ENCODE assay signal across 8 cellular contexts in the genomic region with DNA sequence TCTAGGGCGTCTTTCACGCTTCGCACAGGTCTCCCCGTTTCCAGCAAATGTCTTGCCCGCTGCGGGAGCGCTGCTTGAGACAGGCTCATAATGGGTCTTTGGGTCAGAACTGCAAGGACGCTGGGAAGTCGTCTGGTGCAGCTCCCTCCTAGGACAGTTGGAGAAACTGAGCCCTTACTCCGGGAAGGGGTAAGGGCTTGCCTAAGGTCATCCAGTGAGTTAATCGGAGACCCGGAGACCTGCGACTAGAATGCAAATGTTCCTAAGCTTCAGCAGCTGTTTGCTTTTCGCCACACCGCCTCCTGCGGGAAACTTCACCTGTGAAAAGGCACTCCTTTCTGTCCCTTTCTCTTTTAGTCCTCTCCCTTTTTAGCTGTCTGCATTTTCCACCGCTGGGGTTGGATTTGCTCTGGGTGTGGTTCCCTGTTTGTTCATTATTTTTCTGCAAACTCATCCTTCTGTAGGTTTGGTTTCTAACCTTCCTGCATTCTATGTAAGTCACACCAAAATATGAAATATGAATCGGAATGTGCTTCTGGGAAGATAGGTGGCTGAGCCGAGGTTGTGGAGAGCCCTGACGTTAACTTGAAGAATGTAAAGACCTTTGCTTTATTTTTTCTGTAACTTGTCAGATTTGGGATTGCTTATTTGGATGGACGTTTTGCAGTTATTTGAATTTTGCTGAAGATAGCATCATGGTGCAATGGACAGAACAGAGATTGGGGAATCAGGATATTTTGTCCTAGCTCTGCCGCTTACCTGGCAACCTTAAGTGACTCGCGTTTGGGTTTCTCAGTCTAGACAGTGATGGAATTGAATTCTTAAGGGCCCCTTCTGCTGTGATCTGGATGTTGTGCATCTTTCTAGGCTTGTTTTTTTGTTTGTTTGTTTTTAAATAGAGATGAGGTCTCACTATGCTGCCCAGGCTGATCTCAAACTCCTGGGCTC. TPM values are rescaled to one million over a fixed set of nuclear protein-coding genes. Genes with fewer than 3 reads are reported as not detected.
DNase-seq lines count a peak whose midpoint lies in the region; ATAC-seq, FAIRE-seq and TF ChIP-seq lines count a peak whose summit lies in the region.

No MANE protein-coding gene starts in this region.

- in situ Hi-C loops in transverse colon (cut with MboI; ENCODE audit: low pct_ligation_motif_present in 1 of 4, low pct_unique_long_range_greater_than_20kb in 1 of 4, low sequenced_read_pairs in 3 of 4): loop anchor here in 3 of 4 donors (10.0 to 25.0 kb wide), 3 partner anchors 46 to 289 kb away; no protein-coding TSS in a partner anchor

- no peak overlapping the region for H4K8ac ChIP-seq in H1 (ENCODE audit: extremely low read depth, insufficient read depth, low read length)

- TF ChIP-seq RAD21 in H1 (IDR thresholded peaks at IDR 0.05 in 1 of 2, conservative IDR thresholded peaks at IDR 0.05 in 1 of 2; ENCODE audit: low read depth in 2 of 2, low read length in 2 of 2): no peak

- POLR2A ChIA-PET in H1 (lab: Charles Lee; ENCODE audit: partially characterized antibody): interaction anchor here (0.6 to 1.8 kb wide), 4 partner anchors 11 to 60 kb away, joined by 3 to 13 read pairs (median 4); no protein-coding TSS in a partner anchor

- peaks cover 8% of the 10 kb centered on the region for H3K23me2 ChIP-seq in H1 (ENCODE audit: low read depth, low read length)

- H3K4me2 ChIP-seq in KMS-11 (peak overlapping the region; percentile 49), H1 (ENCODE audit: insufficient read depth in 1 of 2, low read depth in 2 of 2, low read length in 2 of 2) (peak overlapping the region; percentile 89 to 96)

- 22% methylated on average over 22 of the region's 24 CpGs; no CpG with 5 or more reads in 1 of the 2 experiments for WGBS in H1 (ENCODE audit: extremely low coverage in 1 of 2, insufficient coverage in 1 of 2, insufficient read length in 1 of 2, insufficient replicate concordance in 2 of 2, low coverage in 1 of 2, low lambda C conversion rate in 2 of 2, missing lambda C conversion rate in 1 of 2), 2 experiments
- WGBS in transverse colon (ENCODE audit: low coverage in 1 of 2), 2 donors: 11 to 13% methylated on average over 16 to 24 of the region's 24 CpGs

- DNase-seq in Ammon's horn (ENCODE audit: low spot score) (peak; percentile 35), GM19239 (ENCODE audit: insufficient read length, low spot score) (no peak), WERI-Rb-1 (peak; percentile 37), H1 (ENCODE audit: low read depth in 1 of 2, low spot score in 2 of 2) (peak in 1 of 2 experiments; percentile 7), mucosa of descending colon (peak in 1 of 3 donors; percentile 61), transverse colon (peak; percentile 47), DMS114 treated with DMSO at 0.1 percent for 48 hours (lab: John Stamatoyannopoulos, UW; ENCODE audit: unreplicated experiment) (no peak)

- TF ChIP-seq CTCF in KMS-11 (conservative IDR thresholded peaks at IDR 0.05; ENCODE audit: low read depth, low read length) (no peak), WERI-Rb-1 (IDR thresholded peaks at IDR 0.05; ENCODE audit: low read depth, low read length) (peak; percentile 37; the same call in 1 of the 2 replicates), H1 (IDR thresholded peaks at IDR 0.05; ENCODE audit: control extremely low read depth in 1 of 3, insufficient read depth in 1 of 3, low read depth in 1 of 3, low read length in 3 of 3) (peak in 1 of 3 experiments; percentile 32; a peak in 1 of 4 replicates), mucosa of descending colon (IDR thresholded peaks at IDR 0.05) (no peak), transverse colon (IDR thresholded peaks at IDR 0.05) (peak in 1 of 5 experiments; percentile 12)

- H3K4me3 ChIP-seq in KMS-11 (IDR thresholded peaks at IDR 0.05; ENCODE audit: insufficient read depth, low read depth, low read length) (no peak overlapping the region), WERI-Rb-1 (ENCODE audit: low read depth, low read length) (peak overlapping the region; percentile 69), H1 (ENCODE audit: extremely low read depth in 1 of 4, insufficient read depth in 2 of 4, low read depth in 3 of 4, low read length in 4 of 4) (peak overlapping the region; percentile 45 to 81 (median 72)), mucosa of descending colon (peak overlapping the region; percentile 39), transverse colon (peak overlapping the region; percentile 59 to 76 (median 68))

- 0 out of 2 replicates have a peak, but pooled peaks cover 3% of the 10 kb centered on the region for H3K79me1 ChIP-seq in H1 (ENCODE audit: low read depth, low read length)

- H4K20me1 ChIP-seq in KMS-11 (ENCODE audit: insufficient read depth): no peaks in the 10 kb centered on the region
- H4K20me1 ChIP-seq in H1 (replicated peaks in 1 of 2; ENCODE audit: control insufficient read depth in 1 of 2, insufficient read depth in 2 of 2, low read length in 2 of 2): no peaks in the 10 kb centered on the region

- peak overlapping the region; percentile 11; the same call in 1 of the 2 replicates for H2BK20ac ChIP-seq in H1 (ENCODE audit: low read length)

- H3K4me1 ChIP-seq in KMS-11 (ENCODE audit: low read depth, poor library complexity, severe bottlenecking) (peaks cover 4% of the 10 kb centered on the region), H1 (replicated peaks in 1 of 4; ENCODE audit: control insufficient read depth in 3 of 4, insufficient read depth in 4 of 4, low read length in 3 of 4) (peaks cover 0 to 10% (median 4%) of the 10 kb centered on the region in 4 experiments; a peak in 4 of 7 replicates), mucosa of descending colon (ENCODE audit: low read depth) (peaks cover 20% of the 10 kb centered on the region), transverse colon (peaks cover 7 to 44% (median 21%) of the 10 kb centered on the region in 4 donors)

- H3K56ac ChIP-seq in H1 (replicated peaks; ENCODE audit: insufficient read length, low read depth, low read length): no peak overlapping the region

- H3K27ac ChIP-seq in KMS-11 (no peak overlapping the region), WERI-Rb-1 (no peak overlapping the region), H1 (ENCODE audit: low read depth, low read length) (no peak overlapping the region), transverse colon (peak overlapping the region; percentile 73 to 81 (median 77))

- H3K18ac ChIP-seq in H1 (ENCODE audit: extremely low read depth, low read length): peak overlapping the region; percentile 20; the same call in 1 of the 2 replicates

- H4K5ac ChIP-seq in H1 (ENCODE audit: insufficient read length, low read depth, low read length): no peak overlapping the region

- H2BK15ac ChIP-seq in H1 (ENCODE audit: low read length): no peak overlapping the region

- FAIRE-seq in GM19239 (lab: Jason Lieb, UNC): peak; percentile 81
- no peak for FAIRE-seq in H1 (lab: Jason Lieb, UNC)

- peak; percentile 53 for ATAC-seq in mucosa of descending colon

- H2BK12ac ChIP-seq in H1 (ENCODE audit: low read depth, low read length): no peak overlapping the region

- H3K23ac ChIP-seq in H1 (ENCODE audit: insufficient read length): no peak overlapping the region

- intact Hi-C loops in mucosa of descending colon (cut with DNase I, micrococcal nuclease) (loop anchor here in 1 of 2 donors (10.0 kb wide), 2 partner anchors 56 to 206 kb away; no protein-coding TSS in a partner anchor), transverse colon (cut with DNase I; ENCODE audit: low total_unique reads) (loop anchor here (5.0 to 10.0 kb wide), 2 partner anchors 54 to 296 kb away; no protein-coding TSS in a partner anchor)

- H3K36me3 ChIP-seq in KMS-11 (ENCODE audit: insufficient read depth): no peaks in the 10 kb centered on the region
- no peaks in the 10 kb centered on the region for H3K36me3 ChIP-seq in WERI-Rb-1
- H3K36me3 ChIP-seq in H1 (ENCODE audit: control insufficient read depth in 2 of 4, insufficient read depth in 4 of 4, low read length in 3 of 4): no peaks in the 10 kb centered on the region
- H3K36me3 ChIP-seq in mucosa of descending colon (ENCODE audit: low read depth): no peaks in the 10 kb centered on the region
- H3K36me3 ChIP-seq in transverse colon: no peaks in the 10 kb centered on the region

- H2AK5ac ChIP-seq in H1 (ENCODE audit: low read depth, low read length): no peak overlapping the region

- H3K9ac ChIP-seq in KMS-11: peak overlapping the region; percentile 56; the same call in 1 of the 2 replicates
- H3K9ac ChIP-seq in H1 (replicated peaks in 1 of 4; ENCODE audit: extremely low read depth in 1 of 4, low read depth in 3 of 4, low read length in 3 of 4): peak overlapping the region in 2 of 4 experiments; percentile 13 to 46; a peak in 3 of 7 replicates

- CTCF ChIA-PET in H1 (lab: Charles Lee; ENCODE audit: partially characterized antibody): interaction anchor here (0.6 to 8.0 kb wide), 61 partner anchors 11 to 416 kb away, joined by 3 to 136 read pairs (median 4); partner anchors contain the start of genes CCDC69, GM2A, SLC36A3 and SPARC

- H4K91ac ChIP-seq in H1 (replicated peaks; ENCODE audit: insufficient read length, low read length): no peak overlapping the region

- H3K27me3 ChIP-seq in KMS-11 (ENCODE audit: insufficient read depth, low read depth) (no peaks in the 10 kb centered on the region), WERI-Rb-1 (ENCODE audit: insufficient read depth, low read depth, severe bottlenecking) (no peaks in the 10 kb centered on the region), H1 (replicated peaks in 1 of 4; ENCODE audit: control insufficient read depth in 3 of 4, extremely low read depth in 1 of 4, insufficient read depth in 3 of 4, low read length in 3 of 4) (no peaks in the 10 kb centered on the region), transverse colon (peaks cover under 1% of the 10 kb centered on the region)

- H2BK5ac ChIP-seq in H1 (ENCODE audit: low read depth, low read length): peak overlapping the region; percentile 18; the same call in 1 of the 2 replicates

- H3K9me3 ChIP-seq in WERI-Rb-1 (ENCODE audit: severe bottlenecking) (no peaks in the 10 kb centered on the region), H1 (ENCODE audit: insufficient read depth in 2 of 2, low read depth in 1 of 2, low read length in 1 of 2) (no peaks in the 10 kb centered on the region), mucosa of descending colon (no peaks in the 10 kb centered on the region), transverse colon (no peaks in the 10 kb centered on the region)

- H2AFZ ChIP-seq in KMS-11 (ENCODE audit: low read depth): peak overlapping the region; percentile 78
- H2AFZ ChIP-seq in H1 (ENCODE audit: low read length): peak overlapping the region; percentile 76

- H3K79me2 ChIP-seq in KMS-11 (ENCODE audit: insufficient read depth, low read depth) (no peaks in the 10 kb centered on the region; the same call in 1 of the 2 replicates), H1 (ENCODE audit: control insufficient read depth in 1 of 2, insufficient read depth in 2 of 2, low read length in 2 of 2) (0 out of 4 replicates have a peak, but pooled peaks cover 0 to 3% of the 10 kb centered on the region in 2 experiments)

- TF ChIP-seq EP300 in H1 (IDR thresholded peaks at IDR 0.05; ENCODE audit: borderline replicate concordance in 1 of 2, low read depth in 2 of 2, low read length in 2 of 2): no peak
- TF ChIP-seq EP300 in transverse colon (IDR thresholded peaks at IDR 0.05; ENCODE audit: low read depth): no peak

- no peak overlapping the region for H3K4ac ChIP-seq in H1 (replicated peaks; ENCODE audit: insufficient read length, low read depth, low read length)

- no peak overlapping the region for H2BK120ac ChIP-seq in H1 (replicated peaks; ENCODE audit: low read depth, low read length)

- H3K14ac ChIP-seq in H1 (ENCODE audit: insufficient read length): no peak overlapping the region

- TF ChIP-seq POLR2A in H1 (IDR thresholded peaks at IDR 0.05; ENCODE audit: control extremely low read depth in 1 of 2, low read depth in 2 of 2, low read length in 2 of 2) (no peak), transverse colon (IDR thresholded peaks at IDR 0.05) (no peak)

RNA-seq across cellular contexts. Expression of gene SLC36A1, which starts 0.9 kb away (rescaled TPM):
- 6.6 and 9.1 TPM in 2 replicates for total RNA-seq in H1 (2021; fragmentation: NEBNext Ultra II Directional; extraction: Animal tissue kit (Norgen Biotek cat#: 25700))
- polyA plus RNA-seq in H1 (2011; rRNA removed): 9.6 and 13.3 TPM in 2 replicates
- 8.5 TPM for polyA plus RNA-seq in H1 (2011; cell fraction: cytosol; rRNA removed)
- polyA plus RNA-seq in H1 (2011; cell fraction: nucleus; rRNA removed): 23.6 TPM
- polyA plus RNA-seq in H1 (2012, experiment 1 of 2): 4.6 to 6.2 TPM (median 5.4 TPM) in 4 replicates
- 2.6 TPM for polyA plus RNA-seq in H1 (2012, experiment 2 of 2)
- polyA plus RNA-seq in H1 (2013, experiment 1 of 2): 7.7 TPM
- 6.7 TPM for polyA plus RNA-seq in H1 (2013, experiment 2 of 2)
- polyA minus RNA-seq in H1 (2011; rRNA and poly(A)+ RNA removed): 22.6 and 27.2 TPM in 2 replicates
- polyA minus RNA-seq in H1 (2011; cell fraction: cytosol; rRNA and poly(A)+ RNA removed): 12.4 TPM
- polyA minus RNA-seq in H1 (2011; cell fraction: nucleus; rRNA and poly(A)+ RNA removed): 18.1 TPM
- total RNA-seq in mucosa of descending colon (100 to 1,000 TPM in 1 of 3 donors, 10 to 100 TPM in 2; 38.1 to 105 (median 55.2) TPM), transverse colon (10 to 100 TPM; 35.2 to 91.3 (median 69.8) TPM)

Comparison
In these comparisons a context has a peak if more than half of its experiments do, and no peak if none do; other contexts are left out.
1. DNase-seq: peak in Ammon's horn (single experiment), WERI-Rb-1 (single experiment) and transverse colon (single experiment); none in GM19239 (single experiment) and DMS114 treated with DMSO at 0.1 percent for 48 hours (single experiment).
2. H3K27ac ChIP-seq: peak in transverse colon (4 of 4); none in KMS-11 (single experiment), WERI-Rb-1 (single experiment) and H1 (single experiment).